ENCODE assay signal across 29 cellular contexts in genomic region chr20:8421981-8422380, GRCh38.
DNase-seq lines count a peak whose midpoint lies in the region; FAIRE-seq and TF ChIP-seq lines count a peak whose summit lies in the region.
"Had no signal": no experiment of that assay in that cellular context is flagged by ENCODE, and none has a peak within 500 bp of the region (broad histone marks: within the 10 kb centered on the region; RNA-seq: fewer than 3 reads in every experiment).

No MANE protein-coding gene starts in this region.

- H3K4me3 ChIP-seq in A673 (ENCODE audit: low read depth, low read length, poor library complexity, severe bottlenecking) (no peak overlapping the region), small intestine (ENCODE audit: low read depth in 1 of 2, low read length in 2 of 2) (no peak overlapping the region)
- H3K4me3 ChIP-seq: ascending aorta, ovary, skin epidermis, suprapubic skin had no signal

- POLR2A ChIA-PET in A673 (lab: Charles Lee; ENCODE audit: low non-redundant PET) = no interaction called here

- DNase-seq in A673 (ENCODE audit: low spot score) (peak; percentile 25), GM03348 (ENCODE audit: low spot score) (peak; percentile 16), NCI-H69 (lab: John Stamatoyannopoulos, UW) (peak; percentile 56), ureter (ENCODE audit: low spot score) (no peak), small intestine (no peak), GM10266 (ENCODE audit: extremely low spot score) (no peak), GM12892 (ENCODE audit: insufficient read length) (no peak)
- DNase-seq: activated CD4-positive, alpha-beta T cell treated with anti-CD3 and anti-CD28 coated beads, Interleukin-2, amount 10 ng/mL, durations not matched to agents 24 days and 14 days; CD8-positive, alpha-beta memory T cell; DMS53; MM.1S; NCI-H1105 treated with DMSO at 0.1 percent for 48 hours; NCI-H2029; NCI-H748 treated with DMSO at 0.1 percent for 48 hours; ovary; retina; SIG-M5; stimulated activated naive CD4-positive, alpha-beta T cell had no signal

- H3K27ac ChIP-seq in A673 (ENCODE audit: low read depth, low read length, poor library complexity, severe bottlenecking) = no peak overlapping the region
- peak overlapping the region; percentile 11 for H3K27ac ChIP-seq in angular gyrus (ENCODE audit: low read depth, low read length)
- no peak overlapping the region for H3K27ac ChIP-seq in small intestine (ENCODE audit: low read depth in 1 of 2, low read length in 1 of 2)
- H3K27ac ChIP-seq: ascending aorta, HL-60, ovary, skin epidermis, suprapubic skin had no signal

- intact Hi-C loops in A673 (cut with micrococcal nuclease; ENCODE audit: unreplicated experiment) = no loop called here

- H3K27me3 ChIP-seq in A673 (replicated peaks; ENCODE audit: insufficient read depth, low read depth, low read length, poor library complexity) = no peaks in the 10 kb centered on the region
- no peaks in the 10 kb centered on the region for H3K27me3 ChIP-seq in small intestine (ENCODE audit: control insufficient read depth in 2 of 2, insufficient read depth in 2 of 2, low read length in 2 of 2)
- H3K27me3 ChIP-seq: ascending aorta, ovary, suprapubic skin had no signal

- H3K4me1 ChIP-seq in A673 (ENCODE audit: insufficient read depth, low read length, poor library complexity, severe bottlenecking) (peaks cover 38% of the 10 kb centered on the region), small intestine (ENCODE audit: control insufficient read depth in 2 of 2, insufficient read depth in 1 of 2, low read depth in 1 of 2, low read length in 1 of 2) (no peaks in the 10 kb centered on the region)
- H3K4me1 ChIP-seq: ascending aorta, suprapubic skin had no signal

- 70 to 90% (median 79%) methylated on average over 2 of the region's 2 CpGs for WGBS in small intestine, 3 donors

- H3K9me3 ChIP-seq in A673 (ENCODE audit: low read depth, low read length, poor library complexity, severe bottlenecking) (no peaks in the 10 kb centered on the region), small intestine (ENCODE audit: control insufficient read depth, low read depth) (no peaks in the 10 kb centered on the region)
- H3K9me3 ChIP-seq: ascending aorta, ovary, suprapubic skin had no signal

- no peak for TF ChIP-seq POLR2A in GM12892 (IDR thresholded peaks at IDR 0.05; ENCODE audit: low read depth, low read length)

- TF ChIP-seq CTCF in A673 (conservative IDR thresholded peaks at IDR 0.05; ENCODE audit: low read depth, low read length) = no peak
- no peak for TF ChIP-seq CTCF in GM10266 (IDR thresholded peaks at IDR 0.05; ENCODE audit: control insufficient read depth, insufficient read depth, low read depth, missing control alignments)

- H3K36me3 ChIP-seq in A673 (ENCODE audit: insufficient read depth, low read length, poor library complexity, severe bottlenecking) = no peaks in the 10 kb centered on the region
- H3K36me3 ChIP-seq in small intestine (ENCODE audit: control insufficient read depth in 2 of 2, insufficient read depth in 2 of 2, low read length in 2 of 2) = no peaks in the 10 kb centered on the region
- H3K36me3 ChIP-seq: ascending aorta, ovary, suprapubic skin had no signal

- FAIRE-seq in small intestine (lab: Jason Lieb, UNC) (no peak), GM12892 (lab: Jason Lieb, UNC) (no peak)
- FAIRE-seq: endothelial cell of umbilical vein, G401.6, GM19239, H54, RCC 7860, urothelium cell line had no signal

- CTCF ChIA-PET in A673 (lab: Charles Lee) = no interaction called here

- BruUV-seq in A673 (replicated peaks; lab: Mats Ljungman, UMichigan) = no TSS peak

Comparison
In these comparisons a context has a peak if more than half of its experiments do, and no peak if none do; other contexts are left out.
1. DNase-seq: peak in A673 (single experiment), GM03348 (single experiment) and NCI-H69 (single experiment); none in ureter (single experiment), small intestine (single experiment), GM10266 (single experiment) and GM12892 (single experiment).